Comparison of ENCODE assay signal across 1 cellular context in genomic region chr1:975365-975764, GRCh38.
TF ChIP-seq lines count a peak whose summit lies in the region.

No MANE protein-coding gene starts in this region.

TF ChIP-seq in A549, 52 proteins besides CTCF, POLR2A, EP300 and RAD21:
- TF ChIP-seq JUNB (IDR thresholded peaks at IDR 0.05) (no peak), CHD4 (IDR thresholded peaks at IDR 0.05; ENCODE audit: borderline replicate concordance) (no peak), HEYL (CRISPR knock-in tag; IDR thresholded peaks at IDR 0.05) (no peak), FOSL2 (IDR thresholded peaks at IDR 0.05) (no peak), FOSL2 (CRISPR knock-in tag; IDR thresholded peaks at IDR 0.05) (no peak), CHD2 (IDR thresholded peaks at IDR 0.05; ENCODE audit: low read length, partially characterized antibody) (no peak), FOXS1 (CRISPR knock-in tag; IDR thresholded peaks at IDR 0.05) (no peak), BHLHE40 (IDR thresholded peaks at IDR 0.05; ENCODE audit: low read depth, low read length) (no peak), NPAS2 (CRISPR knock-in tag; IDR thresholded peaks at IDR 0.05; ENCODE audit: borderline replicate concordance) (no peak), ZSCAN20 (CRISPR knock-in tag; IDR thresholded peaks at IDR 0.05) (no peak), GATA3 (IDR thresholded peaks at IDR 0.05; ENCODE audit: borderline replicate concordance) (no peak), POLR2AphosphoS2 (conservative IDR thresholded peaks at IDR 0.05; ENCODE audit: low read length) (no peak), KDM1A (IDR thresholded peaks at IDR 0.05; ENCODE audit: low read depth) (no peak), NFE2L2 (conservative IDR thresholded peaks at IDR 0.05; ENCODE audit: low read length) (no peak)
